ENCODE assay signal across 12 cellular contexts in genomic region chr12:49960474-49961110, GRCh38. TPM values are rescaled to one million over a fixed set of nuclear protein-coding genes. Genes with fewer than 3 reads are reported as not detected.
DNase-seq lines count a peak whose midpoint lies in the region; ATAC-seq, FAIRE-seq and TF ChIP-seq lines count a peak whose summit lies in the region.
"Had no signal": no experiment of that assay in that cellular context is flagged by ENCODE, and none has a peak within 500 bp of the region (broad histone marks: within the 10 kb centered on the region; RNA-seq: fewer than 3 reads in every experiment).

No MANE protein-coding gene starts in this region.

- peak overlapping the region; percentile 5 for H3K4me3 Mint-ChIP-seq in activated naive CD8-positive, alpha-beta T cell treated with anti-CD3 and anti-CD28 coated beads, Interleukin-2, amount 10 ng/mL, durations not matched to agents 7 days and 5 days
- H3K4me3 Mint-ChIP-seq in mesothelial cell of epicardium = peak overlapping the region; percentile 51

- TF ChIP-seq CTCF in A549 (IDR thresholded peaks at IDR 0.05) = no peak
- no peak for TF ChIP-seq CTCF in GM20000 (IDR thresholded peaks at IDR 0.05; ENCODE audit: extremely low read depth, missing control alignments)
- TF ChIP-seq CTCF in mesothelial cell of epicardium (IDR thresholded peaks at IDR 0.05; ENCODE audit: unreplicated experiment) = no peak

- ATAC-seq in A549 = no peak
- no peak for ATAC-seq in activated naive CD8-positive, alpha-beta T cell treated with anti-CD3 and anti-CD28 coated beads, Interleukin-2, amount 10 ng/mL, durations not matched to agents 7 days and 5 days (ENCODE audit: low read depth)
- ATAC-seq in HG02981 (IDR thresholded peaks at IDR 0.05; ENCODE audit: unreplicated experiment) = no peak
- no peak for ATAC-seq in HG03045 (IDR thresholded peaks at IDR 0.05; ENCODE audit: unreplicated experiment)

- H3K9me3 ChIP-seq in A549 = no peaks in the 10 kb centered on the region

- peak overlapping the region; percentile 58 for H3K4me2 ChIP-seq in A549

- TF ChIP-seq RAD21 in A549 (conservative IDR thresholded peaks at IDR 0.05 in 1 of 2, IDR thresholded peaks at IDR 0.05 in 1 of 2) = no peak

- TF ChIP-seq POLR2A in A549 (IDR thresholded peaks at IDR 0.05; ENCODE audit: low read length) = no peak

- peak overlapping the region in 1 of 2 experiments; percentile 59; a peak in 1 of 6 replicates for H3K27ac ChIP-seq in A549

- H3K36me3 Mint-ChIP-seq in activated naive CD8-positive, alpha-beta T cell treated with anti-CD3 and anti-CD28 coated beads, Interleukin-2, amount 10 ng/mL, durations not matched to agents 7 days and 5 days = no peaks in the 10 kb centered on the region
- H3K36me3 Mint-ChIP-seq in mesothelial cell of epicardium = no peaks in the 10 kb centered on the region

- DNase-seq in A549 (ENCODE audit: low read depth in 1 of 2, low spot score in 1 of 2) (no peak), GM20000 (ENCODE audit: low spot score) (peak; percentile 35), mesothelial cell of epicardium (ENCODE audit: low spot score in 2 of 2, unreplicated experiment in 2 of 2) (no peak), NCI-H2227 (lab: John Stamatoyannopoulos, UW; ENCODE audit: unreplicated experiment) (no peak), NCI-H748 (lab: John Stamatoyannopoulos, UW; ENCODE audit: unreplicated experiment) (no peak)
- no peak for DNase-seq in activated naive CD8-positive, alpha-beta T cell treated with anti-CD3 and anti-CD28 coated beads, Interleukin-2, amount 10 ng/mL, durations not matched to agents 7 days and 5 days
- DNase-seq: HCEC 1CT; NCI-H187; NK-92 treated with Interleukin-12 subunit alpha and Interleukin-12 subunit beta, amount 100 ng/mL, for 24 hours had no signal

- H3K4me3 ChIP-seq in A549 = no peak overlapping the region

- no peak for TF ChIP-seq EP300 in A549 (IDR thresholded peaks at IDR 0.05)

- peaks cover 79% of the 10 kb centered on the region for H3K27me3 Mint-ChIP-seq in activated naive CD8-positive, alpha-beta T cell treated with anti-CD3 and anti-CD28 coated beads, Interleukin-2, amount 10 ng/mL, durations not matched to agents 7 days and 5 days
- H3K27me3 Mint-ChIP-seq in mesothelial cell of epicardium (ENCODE audit: low read depth) = peaks cover 94% of the 10 kb centered on the region

- H3K9me3 Mint-ChIP-seq in activated naive CD8-positive, alpha-beta T cell treated with anti-CD3 and anti-CD28 coated beads, Interleukin-2, amount 10 ng/mL, durations not matched to agents 7 days and 5 days = no peaks in the 10 kb centered on the region
- H3K9me3 Mint-ChIP-seq in mesothelial cell of epicardium = no peaks in the 10 kb centered on the region

- FAIRE-seq in A549 (lab: Jason Lieb, UNC) = no peak

- 90% methylated on average over 13 of the region's 13 CpGs for WGBS in A549 (ENCODE audit: missing lambda C conversion rate)

- H3K27ac Mint-ChIP-seq in activated naive CD8-positive, alpha-beta T cell treated with anti-CD3 and anti-CD28 coated beads, Interleukin-2, amount 10 ng/mL, durations not matched to agents 7 days and 5 days = no peak overlapping the region
- no peak overlapping the region for H3K27ac Mint-ChIP-seq in mesothelial cell of epicardium

- CTCF ChIA-PET in A549 (lab: Yijun Ruan, JAX) = interaction anchor here (0.9 to 29.8 kb wide), 5 partner anchors 12 to 114 kb away, joined by 3 to 708 read pairs (median 10); partner anchors contain the start of genes AQP2, ASIC1 and SMARCD1

- H3K4me1 Mint-ChIP-seq in activated naive CD8-positive, alpha-beta T cell treated with anti-CD3 and anti-CD28 coated beads, Interleukin-2, amount 10 ng/mL, durations not matched to agents 7 days and 5 days = peaks cover 4% of the 10 kb centered on the region
- peaks cover 15% of the 10 kb centered on the region for H3K4me1 Mint-ChIP-seq in mesothelial cell of epicardium

- POLR2A ChIA-PET in A549 (lab: Yijun Ruan, JAX) = no interaction called here
- POLR2A ChIA-PET in activated naive CD8-positive, alpha-beta T cell treated with anti-CD3 and anti-CD28 coated beads, Interleukin-2, amount 10 ng/mL, durations not matched to agents 7 days and 5 days (lab: Charles Lee) = no interaction called here

- H3K4me1 ChIP-seq in A549 = peaks cover 27% of the 10 kb centered on the region

TF ChIP-seq in A549, 52 proteins besides CTCF, POLR2A, EP300 and RAD21:
- no peak for TF ChIP-seq HOXB5 (CRISPR knock-in tag; IDR thresholded peaks at IDR 0.05)
- TF ChIP-seq PBX3 (IDR thresholded peaks at IDR 0.05) = no peak

RNA-seq across cellular contexts. Expression of gene AQP5, which starts 1.1 kb away (rescaled TPM):
- polyA plus RNA-seq in A549 (2011; rRNA removed) = not detected in 2 replicates
- polyA plus RNA-seq in A549 (2012; cell fraction: cytosol; rRNA removed) = not detected in 2 replicates
- polyA plus RNA-seq in A549 (2012; cell fraction: nucleus; rRNA removed) = not detected in 2 replicates
- polyA plus RNA-seq in A549 (2017; fragmentation: RNase III; extraction: RNeasy Plus Mini Kit Qiagen cat#74134 plus additional on column Dnase treatment) = not detected in 3 replicates
- polyA minus RNA-seq in A549 (2011; rRNA and poly(A)+ RNA removed) = not detected in 2 replicates
- total RNA-seq in activated naive CD8-positive, alpha-beta T cell treated with anti-CD3 and anti-CD28 coated beads, Interleukin-2, amount 10 ng/mL, durations not matched to agents 7 days and 5 days = not detected
- total RNA-seq in mesothelial cell of epicardium = 0.16 TPM in 1 of 3 replicates, not detected in the others
- total RNA-seq: T-helper 2 cell treated with Interferon-gamma antibody and Interleukin-4, amounts not matched to agents 100 ng/mL and 5 ng/mL, for 36 hours had no signal

RNA-seq across cellular contexts. Expression of gene AQP2, which starts 10.1 kb away (rescaled TPM):
- polyA plus RNA-seq in A549 (2011; rRNA removed) (not detected in 2 replicates), A549 (2017; fragmentation: RNase III; extraction: RNeasy Plus Mini Kit Qiagen cat#74134 plus additional on column Dnase treatment) (not detected in 3 replicates)
- not detected in 2 replicates for polyA plus RNA-seq in A549 (2012; cell fraction: cytosol; rRNA removed)
- polyA plus RNA-seq in A549 (2012; cell fraction: nucleus; rRNA removed) = not detected in 2 replicates
- polyA minus RNA-seq in A549 (2011; rRNA and poly(A)+ RNA removed) = not detected in 2 replicates
- total RNA-seq in activated naive CD8-positive, alpha-beta T cell treated with anti-CD3 and anti-CD28 coated beads, Interleukin-2, amount 10 ng/mL, durations not matched to agents 7 days and 5 days = not detected
- total RNA-seq in mesothelial cell of epicardium = not detected in 3 replicates
- total RNA-seq: T-helper 2 cell treated with Interferon-gamma antibody and Interleukin-4, amounts not matched to agents 100 ng/mL and 5 ng/mL, for 36 hours had no signal

RNA-seq across cellular contexts. Expression of gene AQP6, which starts 12.2 kb away (rescaled TPM):
- polyA plus RNA-seq in A549 (2011; rRNA removed) = 0.05 TPM in 1 of 2 replicates, not detected in the other
- polyA plus RNA-seq in A549 (2012; cell fraction: cytosol; rRNA removed) = 0.01 and 0.04 TPM in 2 replicates
- polyA plus RNA-seq in A549 (2012; cell fraction: nucleus; rRNA removed) = 0.06 and 0.24 TPM in 2 replicates
- polyA plus RNA-seq in A549 (2017; fragmentation: RNase III; extraction: RNeasy Plus Mini Kit Qiagen cat#74134 plus additional on column Dnase treatment) = 0.04 to 0.21 TPM in 2 of 3 replicates, not detected in the other
- polyA minus RNA-seq in A549 (2011; rRNA and poly(A)+ RNA removed) = not detected in 2 replicates
- not detected for total RNA-seq in activated naive CD8-positive, alpha-beta T cell treated with anti-CD3 and anti-CD28 coated beads, Interleukin-2, amount 10 ng/mL, durations not matched to agents 7 days and 5 days
- total RNA-seq in mesothelial cell of epicardium = 0.11 to 0.16 TPM (median 0.11 TPM) in 3 replicates
- total RNA-seq: T-helper 2 cell treated with Interferon-gamma antibody and Interleukin-4, amounts not matched to agents 100 ng/mL and 5 ng/mL, for 36 hours had no signal

RNA-seq across cellular contexts. Expression of gene FAIM2, which starts 56.9 kb away (rescaled TPM):
- 0.11 and 0.23 TPM in 2 replicates for polyA plus RNA-seq in A549 (2011; rRNA removed)
- polyA plus RNA-seq in A549 (2012; cell fraction: cytosol; rRNA removed) = not detected in 2 replicates
- not detected in 2 replicates for polyA plus RNA-seq in A549 (2012; cell fraction: nucleus; rRNA removed)
- polyA plus RNA-seq in A549 (2017; fragmentation: RNase III; extraction: RNeasy Plus Mini Kit Qiagen cat#74134 plus additional on column Dnase treatment) = not detected in 3 replicates
- 0.15 TPM in 1 of 2 replicates, not detected in the other for polyA minus RNA-seq in A549 (2011; rRNA and poly(A)+ RNA removed)
- under 1 TPM in 1 of 2 experiments, not detected in 1; 0.22 TPM for total RNA-seq in activated naive CD8-positive, alpha-beta T cell treated with anti-CD3 and anti-CD28 coated beads, Interleukin-2, amount 10 ng/mL, durations not matched to agents 7 days and 5 days
- total RNA-seq in mesothelial cell of epicardium = 0.13 to 0.47 TPM (median 0.29 TPM) in 3 replicates
